8 cellular contexts compared by ENCODE assay signal in genomic region chr22:32080904-32081303, GRCh38. TPM values are rescaled to one million over a fixed set of nuclear protein-coding genes. Genes with fewer than 3 reads are reported as not detected.
DNase-seq lines count a peak whose midpoint lies in the region; ATAC-seq, FAIRE-seq and TF ChIP-seq lines count a peak whose summit lies in the region.

No MANE protein-coding gene starts in this region.

- peak in 3 of 5 donors; percentile 2 to 11 (median 9) for DNase-seq in CD8-positive, alpha-beta memory T cell
- DNase-seq in GM20000 (ENCODE audit: low spot score) = peak; percentile 65
- peak; percentile 25 for DNase-seq in NCI-H526 treated with DMSO at 0.1 percent for 48 hours (lab: John Stamatoyannopoulos, UW)
- DNase-seq in K562 (ENCODE audit: extremely low read depth in 1 of 4, low spot score in 3 of 4) = peak; percentile 24 to 47 (median 34)
- DNase-seq in testis = peak; percentile 61

- H3K4me3 Mint-ChIP-seq in CD8-positive, alpha-beta memory T cell = no peak overlapping the region

- H3K79me2 ChIP-seq in K562 (ENCODE audit: control insufficient read depth, insufficient read depth, low read length) = no peaks in the 10 kb centered on the region

- intact Hi-C loops in K562 (cut with micrococcal nuclease) (loop anchor here (1.0 kb wide), 1 partner anchor 104 kb away; no protein-coding TSS in a partner anchor), testis (cut with DNase I; ENCODE audit: low total_unique reads) (no loop called here)

- CTCF ChIA-PET in CD8-positive, alpha-beta memory T cell (lab: Charles Lee) = interaction anchor here (1.3 to 4.1 kb wide), 2 partner anchors 104 to 110 kb away, joined by 5 to 20 read pairs; no protein-coding TSS in a partner anchor
- CTCF ChIA-PET in K562 (lab: Yijun Ruan, JAX; ENCODE audit: low intra/inter-chr PET ratio) = interaction anchor here (0.6 to 2.3 kb wide), 3 partner anchors 103 to 524 kb away, joined by 4 to 11 read pairs (median 6); no protein-coding TSS in a partner anchor

- H3K9ac ChIP-seq in K562 (ENCODE audit: insufficient read depth in 1 of 2, low read depth in 2 of 2, low read length in 2 of 2) = no peak overlapping the region

- H3K27me3 Mint-ChIP-seq in CD8-positive, alpha-beta memory T cell = peaks cover 7 to 12% of the 10 kb centered on the region in 2 donors

- H3K27ac Mint-ChIP-seq in CD8-positive, alpha-beta memory T cell = no peak overlapping the region

- no peaks in the 10 kb centered on the region for H3K9me3 ChIP-seq in CD8-positive, alpha-beta memory T cell (ENCODE audit: low read length)
- no peaks in the 10 kb centered on the region for H3K9me3 ChIP-seq in K562 (replicated peaks; ENCODE audit: control insufficient read depth, insufficient read depth, low read depth, low read length)
- H3K9me3 ChIP-seq in testis = no peaks in the 10 kb centered on the region

- ATAC-seq in K562 (peak; percentile 72), GM21619 (IDR thresholded peaks at IDR 0.05; ENCODE audit: unreplicated experiment) (no peak), HG03045 (IDR thresholded peaks at IDR 0.05; ENCODE audit: unreplicated experiment) (no peak)

- no peaks in the 10 kb centered on the region for H3K36me3 Mint-ChIP-seq in CD8-positive, alpha-beta memory T cell

- TF ChIP-seq EP300 in K562 (IDR thresholded peaks at IDR 0.05; ENCODE audit: low read length) = no peak

- TF ChIP-seq POLR2A in K562 (conservative IDR thresholded peaks at IDR 0.05) = no peak
- TF ChIP-seq POLR2A in testis (IDR thresholded peaks at IDR 0.05) = no peak

- H3K4me1 ChIP-seq in CD8-positive, alpha-beta memory T cell (ENCODE audit: insufficient read depth, low read length) = no peaks in the 10 kb centered on the region
- H3K4me1 ChIP-seq in K562 (replicated peaks in 1 of 2; ENCODE audit: control insufficient read depth in 2 of 2, insufficient read depth in 2 of 2, low read length in 2 of 2) (no peaks in the 10 kb centered on the region), testis (peaks cover 8% of the 10 kb centered on the region)

- POLR2A ChIA-PET in CD8-positive, alpha-beta memory T cell (lab: Charles Lee) = no interaction called here
- POLR2A ChIA-PET in K562 (lab: Yijun Ruan, JAX) = interaction anchor here (1.0 kb wide), 1 partner anchor 30 kb away, joined by 3 read pairs; no protein-coding TSS in a partner anchor

- H3K4me1 Mint-ChIP-seq in CD8-positive, alpha-beta memory T cell = no peaks in the 10 kb centered on the region

- 0% methylated on average over 3 of the region's 4 CpGs for WGBS in K562 (ENCODE audit: insufficient coverage, low coverage, missing lambda C conversion rate)
- 93 to 96% methylated on average over 4 of the region's 4 CpGs for WGBS in testis, 2 donors

- H3K9me1 ChIP-seq in K562 (ENCODE audit: control insufficient read depth, insufficient read depth, low read length) = no peaks in the 10 kb centered on the region

- H3K4me2 ChIP-seq in K562 (ENCODE audit: insufficient read depth, low read length) = no peak overlapping the region

- FAIRE-seq in K562 (lab: Jason Lieb, UNC) (peak; percentile 64), islet of Langerhans (lab: Jason Lieb, UNC) (peak; percentile 90)

- no peaks in the 10 kb centered on the region for H4K20me1 ChIP-seq in K562 (replicated peaks; ENCODE audit: control insufficient read depth, insufficient read depth, low read length)

- no peak overlapping the region for H2AFZ ChIP-seq in K562 (ENCODE audit: low read depth, low read length)

- H3K4me3 ChIP-seq in CD8-positive, alpha-beta memory T cell (ENCODE audit: low read length) = no peak overlapping the region
- H3K4me3 ChIP-seq in K562 (no peak overlapping the region), testis (no peak overlapping the region)

- H3K36me3 ChIP-seq in CD8-positive, alpha-beta memory T cell (ENCODE audit: insufficient read depth, low read length) = no peaks in the 10 kb centered on the region
- no peaks in the 10 kb centered on the region for H3K36me3 ChIP-seq in K562 (ENCODE audit: control insufficient read depth, insufficient read depth, low read length)
- no peaks in the 10 kb centered on the region for H3K36me3 ChIP-seq in testis (ENCODE audit: low read depth, missing control alignments)

- no peaks in the 10 kb centered on the region for H3K9me3 Mint-ChIP-seq in CD8-positive, alpha-beta memory T cell

- H3K27me3 ChIP-seq in CD8-positive, alpha-beta memory T cell (ENCODE audit: insufficient read depth, low read length, poor library complexity, severe bottlenecking) = no peaks in the 10 kb centered on the region
- peaks cover 0 to 6% of the 10 kb centered on the region in 2 experiments; a peak in 1 of 5 replicates for H3K27me3 ChIP-seq in K562 (ENCODE audit: control insufficient read depth in 2 of 2, insufficient read depth in 2 of 2, low read length in 2 of 2)
- no peaks in the 10 kb centered on the region for H3K27me3 ChIP-seq in testis

- in situ Hi-C loops in K562 (cut with MboI) = no loop called here

- TF ChIP-seq RAD21 in K562 (CRISPR knock-in tag; conservative IDR thresholded peaks at IDR 0.05 in 1 of 2, IDR thresholded peaks at IDR 0.05 in 1 of 2) = peak; percentile 37 to 82

- BruUV-seq in K562 (replicated peaks; lab: Mats Ljungman, UMichigan) = no TSS peak

- no peak overlapping the region for H3K27ac ChIP-seq in CD8-positive, alpha-beta memory T cell (ENCODE audit: low read depth, low read length)
- H3K27ac ChIP-seq in K562 (ENCODE audit: extremely low read depth, low read depth, low read length) (no peak overlapping the region), testis (no peak overlapping the region)

- TF ChIP-seq CTCF in GM20000 (IDR thresholded peaks at IDR 0.05; ENCODE audit: extremely low read depth, missing control alignments) = peak; percentile 22
- TF ChIP-seq CTCF in K562 (IDR thresholded peaks at IDR 0.05 in 2 of 3, conservative IDR thresholded peaks at IDR 0.05 in 1 of 3; ENCODE audit: insufficient read depth in 2 of 3, low read depth in 1 of 3, low read length in 3 of 3) = peak; percentile 50 to 68 (median 56); a peak in 5 of 6 replicates
- TF ChIP-seq CTCF in testis (IDR thresholded peaks at IDR 0.05) = peak; percentile 44 to 61 (median 53)

TF ChIP-seq in K562, 482 proteins besides CTCF, POLR2A, EP300 and RAD21:
- TF ChIP-seq SMC3 (conservative IDR thresholded peaks at IDR 0.05; ENCODE audit: insufficient read depth, low read depth, low read length) (peak; percentile 62), PTTG1 (tag; IDR thresholded peaks at IDR 0.05; ENCODE audit: low read depth) (no peak), CC2D1A (IDR thresholded peaks at IDR 0.05) (peak; percentile 24; the same call in 1 of the 2 replicates), STAG1 (CRISPR knock-in tag; IDR thresholded peaks at IDR 0.05; ENCODE audit: borderline replicate concordance) (peak; percentile 24; the same call in 1 of the 2 replicates), L3MBTL2 (IDR thresholded peaks at IDR 0.05) (no peak), ZFX (CRISPR knock-in tag; IDR thresholded peaks at IDR 0.05) (no peak)

RNA-seq across cellular contexts. Expression of gene SLC5A1, which starts 37.8 kb away (rescaled TPM):
- total RNA-seq in CD8-positive, alpha-beta memory T cell = not detected
- polyA plus RNA-seq in CD8-positive, alpha-beta memory T cell = not detected
- not detected in 2 replicates for total RNA-seq in K562 (2011; cell fraction: chromatin; rRNA removed; ENCODE audit: low replicate concordance)
- not detected in 2 replicates for total RNA-seq in K562 (2011; cell fraction: nucleolus; rRNA removed)
- total RNA-seq in K562 (2011; cell fraction: nucleoplasm; rRNA removed) = 0.15 TPM in 1 of 2 replicates, not detected in the other
- total RNA-seq in K562 (2014; rRNA removed) (not detected in 2 replicates), K562 (2014; rRNA removed; fragmentation: Illumina TruSeq; extraction: Trizol) (not detected in 2 replicates), K562 (2015; rRNA removed; fragmentation: Illumina TruSeq; extraction: Trizol) (not detected in 2 replicates), K562 (2021) (not detected in 2 replicates), testis (1 to 10 TPM; 4.0 to 4.8 TPM)
- polyA plus RNA-seq in K562 (2011; rRNA removed) (not detected in 2 replicates), K562 (2014; fragmentation: Illumina TruSeq; extraction: Trizol) (not detected in 2 replicates), K562 (2014; fragmentation: Nextera tagmentation; extraction: Ambion mirVana) (not detected), K562 (2014; rRNA removed) (not detected in 2 replicates), testis (ENCODE audit: insufficient read depth, low read depth, low replicate concordance) (3.5 TPM)
- polyA plus RNA-seq in K562 (2011; cell fraction: cytosol; rRNA removed) = not detected in 2 replicates
- not detected in 2 replicates for polyA plus RNA-seq in K562 (2011; cell fraction: nucleus; rRNA removed)
- polyA plus RNA-seq in K562 (2012) = not detected in 2 replicates
- polyA minus RNA-seq in K562 (2011; rRNA and poly(A)+ RNA removed) = not detected in 2 replicates
- polyA minus RNA-seq in K562 (2011; cell fraction: cytosol; rRNA and poly(A)+ RNA removed) = not detected in 2 replicates
- polyA minus RNA-seq in K562 (2011; cell fraction: nucleus; rRNA and poly(A)+ RNA removed) = not detected in 2 replicates

Comparison
In these comparisons a context has a peak if more than half of its experiments do, and no peak if none do; other contexts are left out.
1. DNase-seq: peak in every context shown above with its lines; median percentile 65 in GM20000; 61 in testis; 34 in K562; 25 in NCI-H526 treated with DMSO at 0.1 percent for 48 hours; 9 in CD8-positive, alpha-beta memory T cell.
2. RNA of gene SLC5A1, which starts 37.8 kb away (total RNA-seq): 4.0 to 4.8 TPM in testis; not detected in CD8-positive, alpha-beta memory T cell and 0.15 TPM in K562; every median in the first group is over 4 times any median in the second.
3. Peak in every context shown above with its lines, with median percentiles within 50 percentile points of each other: CTCF ChIP-seq.